Comparison of ENCODE assay signal across 22 cellular contexts in genomic region chr22:23190526-23190925, GRCh38. TPM values are rescaled to one million over a fixed set of nuclear protein-coding genes. Genes with fewer than 3 reads are reported as not detected.
"Had no signal": no experiment of that assay in that cellular context is flagged by ENCODE, and none has a peak within 500 bp of the region (broad histone marks: within the 10 kb centered on the region; RNA-seq: fewer than 3 reads in every experiment).

No MANE protein-coding gene starts in this region.

- H3K9ac ChIP-seq: neural progenitor cell had no signal

- H3K4me1 ChIP-seq: breast epithelium, foreskin keratinocyte, uterus had no signal

- DNase-seq: activated B cell treated with CpG ODN at 0.5 μM for 24 hours; activated CD4-positive, alpha-beta T cell treated with anti-CD3 and anti-CD28 coated beads, Interleukin-2, amount 50 U/mL, for 1 hour; activated CD8-positive, alpha-beta T cell treated with anti-CD3 and anti-CD28 coated beads for 36 hours; activated naive CD4-positive, alpha-beta T cell; activated T-cell treated with anti-CD3 and anti-CD28 coated beads, Interleukin-2, amount 50 U/mL, for 48 hours; dermis blood vessel endothelial cell; effector CD4-positive, alpha-beta T cell; foreskin keratinocyte; midbrain; naive thymus-derived CD8-positive, alpha-beta T cell; right lobe of liver; stimulated activated CD4-positive, alpha-beta T cell treated with anti-CD3 and anti-CD28 coated beads, Interleukin-2, amount 100 ng/mL, for 48 hours; stimulated activated naive CD4-positive, alpha-beta T cell treated with Interleukin-2 at 50 U/mL for 16 hours; T-helper 17 cell; T1000; transverse colon; uterus had no signal

- H3K27ac Mint-ChIP-seq: activated B cell treated with CpG ODN at 0.5 μM for 24 hours; activated CD8-positive, alpha-beta T cell treated with anti-CD3 and anti-CD28 coated beads for 36 hours; memory B cell; neural progenitor cell had no signal

- H3K9me3 Mint-ChIP-seq: activated B cell treated with CpG ODN at 0.5 μM for 24 hours; activated CD8-positive, alpha-beta T cell treated with anti-CD3 and anti-CD28 coated beads for 36 hours; activated naive CD4-positive, alpha-beta T cell treated with anti-CD3 and anti-CD28 coated beads, Interleukin-2, amount 50 U/mL, for 72 hours; memory B cell; naive thymus-derived CD8-positive, alpha-beta T cell; neural progenitor cell had no signal

- H3K27me3 ChIP-seq: breast epithelium, esophagus muscularis mucosa, foreskin keratinocyte, neural progenitor cell, right lobe of liver, transverse colon, uterus had no signal

- H3K4me3 Mint-ChIP-seq: activated B cell treated with CpG ODN at 0.5 μM for 24 hours; activated CD8-positive, alpha-beta T cell treated with anti-CD3 and anti-CD28 coated beads for 36 hours; memory B cell; naive thymus-derived CD8-positive, alpha-beta T cell; neural progenitor cell had no signal

- H3K36me3 ChIP-seq: breast epithelium, neural progenitor cell, right lobe of liver, transverse colon, uterus had no signal

- H3K4me2 ChIP-seq: neural progenitor cell had no signal

- ATAC-seq: activated CD8-positive, alpha-beta T cell treated with anti-CD3 and anti-CD28 coated beads for 36 hours; activated naive CD4-positive, alpha-beta T cell treated with anti-CD3 and anti-CD28 coated beads, Interleukin-2, amount 50 U/mL, for 72 hours; foreskin keratinocyte; naive thymus-derived CD8-positive, alpha-beta T cell; right lobe of liver; T-helper 17 cell had no signal

- H3K9me3 ChIP-seq: breast epithelium, esophagus muscularis mucosa, right lobe of liver, transverse colon, uterus had no signal

- H3K27me3 Mint-ChIP-seq: activated B cell treated with CpG ODN at 0.5 μM for 24 hours; activated CD8-positive, alpha-beta T cell treated with anti-CD3 and anti-CD28 coated beads for 36 hours; memory B cell; naive thymus-derived CD8-positive, alpha-beta T cell; T-helper 17 cell had no signal

- H3K27ac ChIP-seq: breast epithelium, esophagus muscularis mucosa, foreskin keratinocyte, neural progenitor cell, right lobe of liver, transverse colon, uterus had no signal

- H3K4me3 ChIP-seq: breast epithelium, esophagus muscularis mucosa, neural progenitor cell, right lobe of liver, transverse colon, uterus had no signal

- H2AFZ ChIP-seq: neural progenitor cell had no signal

RNA-seq across cellular contexts. Expression of gene RSPH14, which starts 48.7 kb away (rescaled TPM):
- total RNA-seq: activated B cell treated with CpG ODN at 0.5 μM for 24 hours; activated CD8-positive, alpha-beta T cell treated with anti-CD3 and anti-CD28 coated beads for 36 hours; foreskin keratinocyte; right lobe of liver had no signal
